Comparison of ENCODE assay signal across 1 cellular context in the genomic region with DNA sequence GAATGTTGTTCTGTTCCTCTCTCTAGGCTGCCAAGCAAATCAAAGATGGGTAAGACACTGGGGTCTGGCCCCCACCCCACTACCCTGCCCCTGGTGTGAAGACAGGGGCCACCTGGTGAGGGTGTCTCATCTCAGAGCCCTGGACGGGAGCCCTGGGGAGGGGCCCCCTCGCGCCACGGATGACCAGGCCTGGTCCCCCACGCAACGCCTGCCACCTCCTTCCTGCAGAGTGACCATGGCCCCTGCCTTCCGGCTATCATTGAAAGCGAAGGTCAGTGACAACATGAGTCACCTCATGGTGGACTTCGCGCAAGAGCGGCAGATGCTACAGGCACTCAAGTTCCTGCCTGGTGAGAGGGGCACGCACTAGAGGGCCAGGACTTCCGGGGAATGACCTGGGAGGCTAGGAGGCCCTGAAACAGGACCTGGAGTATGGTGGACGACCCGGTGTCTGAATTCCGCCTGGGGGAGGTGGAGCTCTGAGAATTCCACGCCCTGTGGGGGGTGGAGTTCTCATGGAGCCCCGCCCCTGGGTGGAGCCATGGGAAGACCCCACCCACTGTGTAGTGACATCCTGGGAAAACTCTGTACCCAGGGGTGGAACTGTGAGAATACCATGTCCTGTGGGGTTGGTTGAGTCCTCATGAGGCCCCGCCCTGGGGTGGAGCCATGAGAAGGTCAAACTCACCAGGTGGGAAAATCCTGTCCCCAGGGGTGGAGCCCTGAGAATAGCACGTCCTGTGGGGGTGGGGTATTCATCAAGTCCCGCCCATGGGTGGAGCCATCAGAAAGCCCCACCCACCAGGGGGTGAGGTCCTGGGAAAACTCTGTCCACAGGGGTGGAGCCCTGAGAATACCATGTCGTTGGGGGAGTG.
TF ChIP-seq lines count a peak whose summit lies in the region.

No MANE protein-coding gene starts in this region.

TF ChIP-seq in HepG2, 621 proteins besides CTCF, POLR2A, EP300 and RAD21 (continued from another document and continues in another):
- TF ChIP-seq, protein P1, sequence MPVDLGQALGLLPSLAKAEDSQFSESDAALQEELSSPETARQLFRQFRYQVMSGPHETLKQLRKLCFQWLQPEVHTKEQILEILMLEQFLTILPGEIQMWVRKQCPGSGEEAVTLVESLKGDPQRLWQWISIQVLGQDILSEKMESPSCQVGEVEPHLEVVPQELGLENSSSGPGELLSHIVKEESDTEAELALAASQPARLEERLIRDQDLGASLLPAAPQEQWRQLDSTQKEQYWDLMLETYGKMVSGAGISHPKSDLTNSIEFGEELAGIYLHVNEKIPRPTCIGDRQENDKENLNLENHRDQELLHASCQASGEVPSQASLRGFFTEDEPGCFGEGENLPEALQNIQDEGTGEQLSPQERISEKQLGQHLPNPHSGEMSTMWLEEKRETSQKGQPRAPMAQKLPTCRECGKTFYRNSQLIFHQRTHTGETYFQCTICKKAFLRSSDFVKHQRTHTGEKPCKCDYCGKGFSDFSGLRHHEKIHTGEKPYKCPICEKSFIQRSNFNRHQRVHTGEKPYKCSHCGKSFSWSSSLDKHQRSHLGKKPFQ (CRISPR knock-in tag; IDR thresholded peaks at IDR 0.05; ENCODE audit: insufficient replicate concordance), result peak; percentile 79
- peak; percentile 68; the same call in 1 of the 2 replicates for TF ChIP-seq ZFP91 (CRISPR knock-in tag; IDR thresholded peaks at IDR 0.05; ENCODE audit: borderline replicate concordance)
- peak; percentile 62; the same call in 1 of the 2 replicates for TF ChIP-seq NKX3-1 (CRISPR knock-in tag; IDR thresholded peaks at IDR 0.05)
- 0 out of 2 replicates have a peak, but pooled peaks have one; percentile 5 for TF ChIP-seq CEBPB (IDR thresholded peaks at IDR 0.05; ENCODE audit: borderline replicate concordance, low read depth, low read length)
- TF ChIP-seq YY1 (IDR thresholded peaks at IDR 0.05; ENCODE audit: insufficient read depth, insufficient replicate concordance, low read depth, low read length), result peak; percentile 74
- peak; percentile 76; the same call in 1 of the 2 replicates for TF ChIP-seq MTA1 (CRISPR knock-in tag; IDR thresholded peaks at IDR 0.05; ENCODE audit: borderline replicate concordance)
- no peak for TF ChIP-seq MATR3 (CRISPR knock-in tag; IDR thresholded peaks at IDR 0.05)
- TF ChIP-seq ZNF784 (CRISPR knock-in tag; IDR thresholded peaks at IDR 0.05; ENCODE audit: borderline replicate concordance), result peak; percentile 87; the same call in 1 of the 2 replicates
- TF ChIP-seq HMG20B (CRISPR knock-in tag; conservative IDR thresholded peaks at IDR 0.05), result peak; percentile 57; the same call in 1 of the 2 replicates
- peak; percentile 98 for TF ChIP-seq ELF3 (CRISPR knock-in tag; IDR thresholded peaks at IDR 0.05)
- no peak for TF ChIP-seq ZNF615 (CRISPR knock-in tag; IDR thresholded peaks at IDR 0.05; ENCODE audit: borderline replicate concordance)
- no peak for TF ChIP-seq ZNF33A (CRISPR knock-in tag; IDR thresholded peaks at IDR 0.05; ENCODE audit: borderline replicate concordance)
- TF ChIP-seq IRF2 (CRISPR knock-in tag; IDR thresholded peaks at IDR 0.05), result peak; percentile 91
- peak; percentile 89; the same call in 1 of the 2 replicates for TF ChIP-seq ZNF644 (CRISPR knock-in tag; IDR thresholded peaks at IDR 0.05; ENCODE audit: low read depth)
- peak; percentile 63; the same call in 1 of the 2 replicates for TF ChIP-seq POGZ (CRISPR knock-in tag; IDR thresholded peaks at IDR 0.05)
- peak; percentile 90 for TF ChIP-seq FOXA3 (CRISPR knock-in tag; IDR thresholded peaks at IDR 0.05)
- no peak for TF ChIP-seq ZNF768 (CRISPR knock-in tag; IDR thresholded peaks at IDR 0.05)
- peak; percentile 88 for TF ChIP-seq ZNF280D (CRISPR knock-in tag; IDR thresholded peaks at IDR 0.05)
- TF ChIP-seq ZFP36L1 (CRISPR knock-in tag; IDR thresholded peaks at IDR 0.05), result peak; percentile 78; the same call in 1 of the 2 replicates
- peak; percentile 50; the same call in 1 of the 2 replicates for TF ChIP-seq ZNF329 (CRISPR knock-in tag; IDR thresholded peaks at IDR 0.05; ENCODE audit: low read depth)
- peak; percentile 78 for TF ChIP-seq SMAD3 (CRISPR knock-in tag; IDR thresholded peaks at IDR 0.05)
- peak; percentile 18; the same call in 1 of the 2 replicates for TF ChIP-seq ZBTB37 (CRISPR knock-in tag; IDR thresholded peaks at IDR 0.05)
- peak; percentile 73; the same call in 1 of the 2 replicates for TF ChIP-seq SKIL (CRISPR knock-in tag; IDR thresholded peaks at IDR 0.05; ENCODE audit: borderline replicate concordance)
- peak; percentile 94 for TF ChIP-seq NFKBIZ (CRISPR knock-in tag; IDR thresholded peaks at IDR 0.05)
- no peak; the same call in 1 of the 2 replicates for TF ChIP-seq ZNF552 (CRISPR knock-in tag; IDR thresholded peaks at IDR 0.05; ENCODE audit: borderline replicate concordance)
- no peak for TF ChIP-seq ZKSCAN5 (CRISPR knock-in tag; IDR thresholded peaks at IDR 0.05)
- TF ChIP-seq ZBTB46 (CRISPR knock-in tag; IDR thresholded peaks at IDR 0.05; ENCODE audit: borderline replicate concordance), result no peak
- peak; percentile 85; the same call in 1 of the 2 replicates for TF ChIP-seq ZNF275 (CRISPR knock-in tag; IDR thresholded peaks at IDR 0.05; ENCODE audit: borderline replicate concordance)
- TF ChIP-seq ZNF883 (CRISPR knock-in tag; IDR thresholded peaks at IDR 0.05; ENCODE audit: not compliant biosample characterization), result peak; percentile 56
- TF ChIP-seq ZNF782 (CRISPR knock-in tag; IDR thresholded peaks at IDR 0.05; ENCODE audit: borderline replicate concordance), result peak; percentile 70; the same call in 1 of the 2 replicates
- peak; percentile 85 for TF ChIP-seq IKZF4 (CRISPR knock-in tag; IDR thresholded peaks at IDR 0.05; ENCODE audit: borderline replicate concordance, low read depth, not compliant biosample characterization)
- TF ChIP-seq AFF4 (CRISPR knock-in tag; IDR thresholded peaks at IDR 0.05), result 0 out of 2 replicates have a peak, but pooled peaks have one; percentile 46
